Comparison of ENCODE assay signal across 31 cellular contexts in the genomic region with DNA sequence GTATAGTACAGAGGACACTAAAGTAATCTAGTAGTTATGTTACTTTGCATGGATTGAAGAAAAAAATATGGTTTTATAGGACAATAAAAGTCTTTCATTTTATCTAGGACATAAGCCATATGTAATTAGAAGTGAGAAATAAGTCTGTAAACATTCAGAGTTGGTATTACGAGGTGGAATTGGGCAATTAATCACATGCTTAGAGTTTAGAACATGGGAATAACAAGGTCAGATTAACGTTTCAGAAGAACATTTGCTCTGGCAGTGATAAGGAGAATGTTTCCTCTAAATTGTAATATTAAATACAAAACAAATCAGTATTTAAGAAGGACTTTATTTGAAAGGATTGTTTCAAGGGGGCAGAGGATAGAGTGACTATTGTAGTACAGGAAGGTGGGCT. TPM values are rescaled to one million over a fixed set of nuclear protein-coding genes. Genes with fewer than 3 reads are reported as not detected.
"Had no signal": no experiment of that assay in that cellular context is flagged by ENCODE, and none has a peak within 500 bp of the region (broad histone marks: within the 10 kb centered on the region; RNA-seq: fewer than 3 reads in every experiment).

No MANE protein-coding gene starts in this region.

- H3K4me3 ChIP-seq: cardiac muscle cell, SK-N-MC had no signal

- H3K4me3 Mint-ChIP-seq: activated CD8-positive, alpha-beta T cell treated with anti-CD3 and anti-CD28 coated beads, Interleukin-2, amount 10 ng/mL, durations not matched to agents 7 days and 5 days; activated naive CD4-positive, alpha-beta T cell treated with anti-CD3 and anti-CD28 coated beads, Interleukin-2, amount 50 U/mL, for 24 hours; activated T-helper 1 cell treated with anti-CD3 and anti-CD28 coated beads, Interleukin-12 subunit alpha, Interleukin-12 subunit beta, Interleukin-2, Interleukin-4 antibody, amounts not matched to agents 30 ng/mL and 10 ng/mL and 1 ng/mL, durations not matched to agents 14 hours and 24 hours and 36 hours; IgD-negative memory B cell; T-cell had no signal

- H3K36me3 ChIP-seq: brain microvascular endothelial cell, cardiac muscle cell had no signal

- H3K27me3 ChIP-seq: brain microvascular endothelial cell, cardiac muscle cell had no signal

- H3K4me1 Mint-ChIP-seq: activated naive CD4-positive, alpha-beta T cell treated with anti-CD3 and anti-CD28 coated beads, Interleukin-2, amount 50 U/mL, for 24 hours; IgD-negative memory B cell; T-cell had no signal

- H3K36me3 Mint-ChIP-seq: activated naive CD4-positive, alpha-beta T cell treated with anti-CD3 and anti-CD28 coated beads, Interleukin-2, amount 50 U/mL, for 24 hours; IgD-negative memory B cell; T-cell had no signal

- H3K27ac Mint-ChIP-seq: activated CD8-positive, alpha-beta T cell treated with anti-CD3 and anti-CD28 coated beads, Interleukin-2, amount 10 ng/mL, durations not matched to agents 7 days and 5 days; activated T-helper 1 cell treated with anti-CD3 and anti-CD28 coated beads, Interleukin-12 subunit alpha, Interleukin-12 subunit beta, Interleukin-2, Interleukin-4 antibody, amounts not matched to agents 30 ng/mL and 10 ng/mL and 1 ng/mL, durations not matched to agents 14 hours and 24 hours and 36 hours; IgD-negative memory B cell; T-cell had no signal

- H3K27ac ChIP-seq: brain microvascular endothelial cell, cardiac muscle cell, SK-N-MC, VCaP had no signal

- H3K27me3 Mint-ChIP-seq: activated naive CD4-positive, alpha-beta T cell treated with anti-CD3 and anti-CD28 coated beads, Interleukin-2, amount 50 U/mL, for 24 hours had no signal

- DNase-seq: activated CD4-positive, CD25-positive, alpha-beta regulatory T cell; activated CD8-positive, alpha-beta memory T cell treated with anti-CD3 and anti-CD28 coated beads, Interleukin-2, amount 50 U/mL, for 48 hours; activated CD8-positive, alpha-beta T cell treated with anti-CD3 and anti-CD28 coated beads, Interleukin-2, amount 10 ng/mL, durations not matched to agents 7 days and 5 days; activated effector memory CD4-positive, alpha-beta T cell treated with Interleukin-2 at 50 U/mL for 16 hours; activated naive CD4-positive, alpha-beta T cell; activated T-cell treated with anti-CD3 and anti-CD28 coated beads, Interleukin-2, amount 50 U/mL, for 1 hour; brain microvascular endothelial cell; KG1; NCI-H1048; NCI-H146; NCI-H1930; NCI-H2107; NCI-H2171 treated with DMSO at 0.1 percent for 48 hours; NCI-H226; NCI-H526; NCI-H82; OCI-M1; RPMI8226; T-cell; T-helper 2 cell; T1000 had no signal

- H3K9me3 Mint-ChIP-seq: activated naive CD4-positive, alpha-beta T cell treated with anti-CD3 and anti-CD28 coated beads, Interleukin-2, amount 50 U/mL, for 24 hours; activated T-helper 1 cell treated with anti-CD3 and anti-CD28 coated beads, Interleukin-12 subunit alpha, Interleukin-12 subunit beta, Interleukin-2, Interleukin-4 antibody, amounts not matched to agents 30 ng/mL and 10 ng/mL and 1 ng/mL, durations not matched to agents 14 hours and 24 hours and 36 hours had no signal

RNA-seq across cellular contexts. Expression of gene SULT1E1, which starts 15.6 kb away (rescaled TPM):
- total RNA-seq: activated CD8-positive, alpha-beta T cell treated with anti-CD3 and anti-CD28 coated beads, Interleukin-2, amount 10 ng/mL, durations not matched to agents 7 days and 5 days; activated T-helper 1 cell treated with anti-CD3 and anti-CD28 coated beads, Interleukin-12 subunit alpha, Interleukin-12 subunit beta, Interleukin-2, Interleukin-4 antibody, amounts not matched to agents 30 ng/mL and 10 ng/mL and 1 ng/mL, durations not matched to agents 14 hours and 24 hours and 36 hours; cardiac muscle cell; LHCN-M2; M059J; NCI-H460; Right ventricle myocardium inferior; T-cell had no signal
- polyA plus RNA-seq: cardiac muscle cell, IgD-negative memory B cell had no signal

RNA-seq across cellular contexts. Expression of gene CSN1S1, which starts 55.3 kb away (rescaled TPM):
- total RNA-seq: activated CD8-positive, alpha-beta T cell treated with anti-CD3 and anti-CD28 coated beads, Interleukin-2, amount 10 ng/mL, durations not matched to agents 7 days and 5 days; activated T-helper 1 cell treated with anti-CD3 and anti-CD28 coated beads, Interleukin-12 subunit alpha, Interleukin-12 subunit beta, Interleukin-2, Interleukin-4 antibody, amounts not matched to agents 30 ng/mL and 10 ng/mL and 1 ng/mL, durations not matched to agents 14 hours and 24 hours and 36 hours; cardiac muscle cell; LHCN-M2; M059J; NCI-H460; Right ventricle myocardium inferior; T-cell had no signal
- polyA plus RNA-seq: cardiac muscle cell, IgD-negative memory B cell had no signal
